Comparison of ENCODE assay signal across 8 cellular contexts in the genomic region with DNA sequence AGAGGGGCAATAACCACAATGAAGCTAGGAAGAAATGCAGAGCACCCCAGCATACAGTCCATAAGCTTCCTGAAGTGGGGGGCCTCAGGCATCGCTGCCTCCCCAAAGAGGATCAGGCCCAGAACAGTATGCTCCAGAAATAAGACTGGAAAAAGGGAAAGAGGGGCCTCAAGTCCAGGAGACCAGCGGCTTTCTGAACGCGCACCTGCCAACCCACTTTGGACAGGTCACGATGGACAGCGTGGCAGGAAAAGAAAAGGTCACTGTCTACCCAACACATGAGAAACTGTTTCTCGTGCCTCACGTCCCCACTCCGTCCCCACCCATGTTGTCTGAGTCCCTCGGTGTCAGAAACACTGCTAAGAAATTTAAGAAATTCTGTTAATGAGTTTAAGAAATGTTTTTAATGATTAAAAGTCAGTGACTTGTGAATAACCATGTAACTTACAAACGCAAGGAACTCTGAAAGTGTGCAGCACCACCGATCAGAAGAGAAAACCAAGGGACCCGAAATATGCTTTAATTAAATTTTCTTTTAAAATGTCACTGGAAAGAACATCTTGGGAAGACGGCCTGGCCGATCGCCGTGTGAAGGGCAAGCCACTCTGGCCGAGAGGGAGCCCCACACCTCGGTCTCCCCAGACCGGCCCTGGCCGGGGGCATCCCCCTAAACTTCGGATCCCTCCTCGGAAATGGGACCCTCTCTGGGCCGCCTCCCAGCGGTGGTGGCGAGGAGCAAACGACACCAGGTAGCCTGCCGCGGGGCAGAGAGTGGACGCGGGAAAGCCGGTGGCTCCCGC. TPM values are rescaled to one million over a fixed set of nuclear protein-coding genes. Genes with fewer than 3 reads are reported as not detected.
DNase-seq lines count a peak whose midpoint lies in the region; ATAC-seq, FAIRE-seq and TF ChIP-seq lines count a peak whose summit lies in the region.

No MANE protein-coding gene starts in this region.

- FAIRE-seq in H54 (lab: Jason Lieb, UNC) = peak; percentile 55

- H3K36me3 ChIP-seq in WERI-Rb-1 (no peaks in the 10 kb centered on the region), rectal smooth muscle tissue (ENCODE audit: control insufficient read depth, insufficient read depth, low read length) (no peaks in the 10 kb centered on the region)

- no peak overlapping the region for H3K27ac ChIP-seq in WERI-Rb-1
- H3K27ac ChIP-seq in rectal smooth muscle tissue (ENCODE audit: low read depth, low read length) = peak overlapping the region; percentile 24

- TF ChIP-seq CTCF in WERI-Rb-1 (IDR thresholded peaks at IDR 0.05; ENCODE audit: low read depth, low read length) = 0 out of 2 replicates have a peak, but pooled peaks have one; percentile 7

- DNase-seq in H54 (ENCODE audit: insufficient read length, low spot score) (peak; percentile 21), WERI-Rb-1 (peak; percentile 33), glomerular visceral epithelial cell (ENCODE audit: extremely low spot score) (peak; percentile 15), H4 (ENCODE audit: low spot score) (no peak), DMS153 treated with DMSO at 0.1 percent for 48 hours (lab: John Stamatoyannopoulos, UW; ENCODE audit: unreplicated experiment) (no peak), NCI-H774 (lab: John Stamatoyannopoulos, UW) (no peak)

- peak overlapping the region; percentile 50 for H3K4me3 ChIP-seq in WERI-Rb-1 (ENCODE audit: low read depth, low read length)
- H3K4me3 ChIP-seq in rectal smooth muscle tissue (ENCODE audit: low read length) = peak overlapping the region; percentile 70

- no peak for TF ChIP-seq POLR2A in H54 (IDR thresholded peaks at IDR 0.05; ENCODE audit: low read depth, low read length)

- H3K27me3 ChIP-seq in WERI-Rb-1 (ENCODE audit: insufficient read depth, low read depth, severe bottlenecking) (no peaks in the 10 kb centered on the region), rectal smooth muscle tissue (ENCODE audit: control insufficient read depth, insufficient read depth, low read length) (peaks cover 4% of the 10 kb centered on the region)

- no peak overlapping the region for H3K9ac ChIP-seq in rectal smooth muscle tissue (ENCODE audit: low read length)

- no peaks in the 10 kb centered on the region for H3K9me3 ChIP-seq in WERI-Rb-1 (ENCODE audit: severe bottlenecking)

- H3K4me1 ChIP-seq in rectal smooth muscle tissue (ENCODE audit: control insufficient read depth, insufficient read depth, low read length) = no peaks in the 10 kb centered on the region

- no peak for ATAC-seq in HG02973 (IDR thresholded peaks at IDR 0.05; ENCODE audit: unreplicated experiment)

RNA-seq across cellular contexts. Expression of gene PPARG, which starts 1.7 kb away (rescaled TPM):
- total RNA-seq in H4 (2014; rRNA removed; shearing (Covaris generic)) = 34.7 and 36.8 TPM in 2 replicates

Comparison
In these comparisons a context has a peak if more than half of its experiments do, and no peak if none do; other contexts are left out.
1. DNase-seq: peak in H54 (single experiment), WERI-Rb-1 (single experiment) and glomerular visceral epithelial cell (single experiment); none in H4 (single experiment), DMS153 treated with DMSO at 0.1 percent for 48 hours (single experiment) and NCI-H774 (single experiment).